ENCODE assay signal across 14 cellular contexts in the genomic region with DNA sequence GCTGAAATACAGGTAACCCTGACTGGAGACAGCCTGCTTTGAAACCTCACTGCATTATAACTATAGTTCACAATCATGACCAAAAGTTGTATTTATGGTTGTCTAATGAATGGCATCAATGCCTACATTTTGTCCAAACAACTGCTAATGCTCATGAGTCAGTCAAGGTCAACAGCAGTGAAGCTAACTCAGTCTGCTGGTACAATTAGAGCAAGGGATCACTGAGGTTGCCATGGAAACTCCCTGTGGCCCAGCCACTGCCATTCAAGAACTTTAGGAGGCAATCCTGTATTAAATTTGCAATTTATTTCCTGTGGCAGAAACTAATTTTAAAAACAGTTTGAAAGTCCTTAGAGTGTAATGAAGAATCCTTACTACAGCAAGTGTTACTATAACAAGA.
DNase-seq lines count a peak whose midpoint lies in the region; ATAC-seq, FAIRE-seq and TF ChIP-seq lines count a peak whose summit lies in the region.
"Had no signal": no experiment of that assay in that cellular context is flagged by ENCODE, and none has a peak within 500 bp of the region (broad histone marks: within the 10 kb centered on the region; RNA-seq: fewer than 3 reads in every experiment).

No MANE protein-coding gene starts in this region.

- H3K9me3 Mint-ChIP-seq in activated CD4-positive, alpha-beta T cell treated with anti-CD3 and anti-CD28 coated beads for 36 hours (ENCODE audit: low read depth), result no peaks in the 10 kb centered on the region

- no peaks in the 10 kb centered on the region for H3K27me3 ChIP-seq in K562 (ENCODE audit: control insufficient read depth in 2 of 2, insufficient read depth in 2 of 2, low read length in 2 of 2)
- H3K27me3 ChIP-seq: left lung had no signal

- no peak overlapping the region for H3K4me3 ChIP-seq in K562
- H3K4me3 ChIP-seq: left lung had no signal

- H3K27me3 Mint-ChIP-seq in activated CD4-positive, alpha-beta T cell treated with anti-CD3 and anti-CD28 coated beads for 36 hours, result no peaks in the 10 kb centered on the region

- no peak for ATAC-seq in K562
- no peak for ATAC-seq in activated CD4-positive, alpha-beta T cell treated with anti-CD3 and anti-CD28 coated beads for 36 hours
- no peak for ATAC-seq in HG02938 (IDR thresholded peaks at IDR 0.05; ENCODE audit: unreplicated experiment)
- no peak for ATAC-seq in HG02885 (IDR thresholded peaks at IDR 0.05; ENCODE audit: poor library complexity, unreplicated experiment)
- ATAC-seq: left lung had no signal

- no peaks in the 10 kb centered on the region for H3K4me1 Mint-ChIP-seq in activated CD4-positive, alpha-beta T cell treated with anti-CD3 and anti-CD28 coated beads for 36 hours

- H4K20me1 ChIP-seq in K562 (replicated peaks; ENCODE audit: control insufficient read depth, insufficient read depth, low read length), result no peaks in the 10 kb centered on the region

- TF ChIP-seq CTCF in D721Med (IDR thresholded peaks at IDR 0.05; ENCODE audit: insufficient read depth, missing control alignments) (no peak), K562 (IDR thresholded peaks at IDR 0.05 in 2 of 3, conservative IDR thresholded peaks at IDR 0.05 in 1 of 3; ENCODE audit: insufficient read depth in 2 of 3, low read depth in 1 of 3, low read length in 3 of 3) (no peak), RWPE1 (conservative IDR thresholded peaks at IDR 0.05; ENCODE audit: low read depth) (no peak)

- no peak for TF ChIP-seq POLR2A in K562 (conservative IDR thresholded peaks at IDR 0.05)

- no peak overlapping the region for H3K9ac ChIP-seq in K562 (ENCODE audit: insufficient read depth in 1 of 2, low read depth in 2 of 2, low read length in 2 of 2)

- DNase-seq in D721Med (ENCODE audit: insufficient read length, low spot score), result no peak
- peak; percentile 88 for DNase-seq in LHCN-M2 (ENCODE audit: low read depth)
- DNase-seq in K562 (ENCODE audit: extremely low read depth in 1 of 4, low spot score in 3 of 4), result no peak
- no peak for DNase-seq in activated CD4-positive, alpha-beta T cell treated with anti-CD3 and anti-CD28 coated beads for 36 hours
- no peak for DNase-seq in RWPE1 (ENCODE audit: low spot score)
- DNase-seq: amniotic stem cell, Calu3, left lung, posterior cingulate gyrus had no signal

- no peaks in the 10 kb centered on the region for H3K79me2 ChIP-seq in K562 (ENCODE audit: control insufficient read depth, insufficient read depth, low read length)

- H2AFZ ChIP-seq in K562 (ENCODE audit: low read depth, low read length), result no peak overlapping the region

- CTCF ChIA-PET in K562 (lab: Yijun Ruan, JAX; ENCODE audit: low intra/inter-chr PET ratio) (no interaction called here), RWPE1 (lab: Yijun Ruan, JAX) (no interaction called here)
- CTCF ChIA-PET in activated CD4-positive, alpha-beta T cell treated with anti-CD3 and anti-CD28 coated beads for 36 hours (lab: Charles Lee), result interaction anchor here (1.2 kb wide), 1 partner anchor 9 kb away, joined by 4 read pairs; no protein-coding TSS in a partner anchor

- H3K4me2 ChIP-seq in K562 (ENCODE audit: insufficient read depth, low read length), result no peak overlapping the region

- no peaks in the 10 kb centered on the region for H3K4me1 ChIP-seq in K562 (replicated peaks in 1 of 2; ENCODE audit: control insufficient read depth in 2 of 2, insufficient read depth in 2 of 2, low read length in 2 of 2)
- H3K4me1 ChIP-seq: left lung had no signal

- intact Hi-C loops in K562 (cut with micrococcal nuclease), result no loop called here
- intact Hi-C loops in activated CD4-positive, alpha-beta T cell treated with anti-CD3 and anti-CD28 coated beads for 36 hours (cut with DNase I, micrococcal nuclease), result no loop called here

- no peaks in the 10 kb centered on the region for H3K9me1 ChIP-seq in K562 (ENCODE audit: control insufficient read depth, insufficient read depth, low read length)

- no peaks in the 10 kb centered on the region for H3K9me3 ChIP-seq in K562 (replicated peaks; ENCODE audit: control insufficient read depth, insufficient read depth, low read depth, low read length)
- H3K9me3 ChIP-seq: left lung had no signal

- FAIRE-seq in D721Med (lab: Jason Lieb, UNC) (peak; percentile 66), K562 (lab: Jason Lieb, UNC) (no peak), islet of Langerhans (lab: Jason Lieb, UNC) (peak; percentile 83)
- FAIRE-seq: GM18507 had no signal

- peaks cover 1% of the 10 kb centered on the region for H3K36me3 Mint-ChIP-seq in activated CD4-positive, alpha-beta T cell treated with anti-CD3 and anti-CD28 coated beads for 36 hours (ENCODE audit: low read depth)

- H3K27ac Mint-ChIP-seq in activated CD4-positive, alpha-beta T cell treated with anti-CD3 and anti-CD28 coated beads for 36 hours, result no peak overlapping the region

- H3K27ac ChIP-seq in K562 (ENCODE audit: extremely low read depth, low read depth, low read length) (no peak overlapping the region), RWPE1 (no peak overlapping the region)
- H3K27ac ChIP-seq: epithelial cell of prostate, left lung had no signal

- no peaks in the 10 kb centered on the region for H3K36me3 ChIP-seq in K562 (ENCODE audit: control insufficient read depth, insufficient read depth, low read length)
- H3K36me3 ChIP-seq: left lung had no signal

- no TSS peak for BruUV-seq in K562 (replicated peaks; lab: Mats Ljungman, UMichigan)

- POLR2A ChIA-PET in K562 (lab: Yijun Ruan, JAX) (no interaction called here), RWPE1 (lab: Yijun Ruan, JAX; ENCODE audit: low non-redundant PET) (no interaction called here)
- POLR2A ChIA-PET in activated CD4-positive, alpha-beta T cell treated with anti-CD3 and anti-CD28 coated beads for 36 hours (lab: Charles Lee), result no interaction called here

- in situ Hi-C loops in K562 (cut with MboI), result no loop called here

- H3K4me3 Mint-ChIP-seq in activated CD4-positive, alpha-beta T cell treated with anti-CD3 and anti-CD28 coated beads for 36 hours, result no peak overlapping the region

- TF ChIP-seq EP300 in K562 (IDR thresholded peaks at IDR 0.05; ENCODE audit: low read length), result no peak

- TF ChIP-seq RAD21 in K562 (CRISPR knock-in tag; conservative IDR thresholded peaks at IDR 0.05 in 1 of 2, IDR thresholded peaks at IDR 0.05 in 1 of 2), result no peak

TF ChIP-seq in K562, 482 proteins besides CTCF, POLR2A, EP300 and RAD21:
- TF ChIP-seq RFX1 (IDR thresholded peaks at IDR 0.05) (peak; percentile 79), ZBTB1 (CRISPR knock-in tag; IDR thresholded peaks at IDR 0.05; ENCODE audit: borderline replicate concordance, low read depth) (no peak)
- TF ChIP-seq, protein P1, sequence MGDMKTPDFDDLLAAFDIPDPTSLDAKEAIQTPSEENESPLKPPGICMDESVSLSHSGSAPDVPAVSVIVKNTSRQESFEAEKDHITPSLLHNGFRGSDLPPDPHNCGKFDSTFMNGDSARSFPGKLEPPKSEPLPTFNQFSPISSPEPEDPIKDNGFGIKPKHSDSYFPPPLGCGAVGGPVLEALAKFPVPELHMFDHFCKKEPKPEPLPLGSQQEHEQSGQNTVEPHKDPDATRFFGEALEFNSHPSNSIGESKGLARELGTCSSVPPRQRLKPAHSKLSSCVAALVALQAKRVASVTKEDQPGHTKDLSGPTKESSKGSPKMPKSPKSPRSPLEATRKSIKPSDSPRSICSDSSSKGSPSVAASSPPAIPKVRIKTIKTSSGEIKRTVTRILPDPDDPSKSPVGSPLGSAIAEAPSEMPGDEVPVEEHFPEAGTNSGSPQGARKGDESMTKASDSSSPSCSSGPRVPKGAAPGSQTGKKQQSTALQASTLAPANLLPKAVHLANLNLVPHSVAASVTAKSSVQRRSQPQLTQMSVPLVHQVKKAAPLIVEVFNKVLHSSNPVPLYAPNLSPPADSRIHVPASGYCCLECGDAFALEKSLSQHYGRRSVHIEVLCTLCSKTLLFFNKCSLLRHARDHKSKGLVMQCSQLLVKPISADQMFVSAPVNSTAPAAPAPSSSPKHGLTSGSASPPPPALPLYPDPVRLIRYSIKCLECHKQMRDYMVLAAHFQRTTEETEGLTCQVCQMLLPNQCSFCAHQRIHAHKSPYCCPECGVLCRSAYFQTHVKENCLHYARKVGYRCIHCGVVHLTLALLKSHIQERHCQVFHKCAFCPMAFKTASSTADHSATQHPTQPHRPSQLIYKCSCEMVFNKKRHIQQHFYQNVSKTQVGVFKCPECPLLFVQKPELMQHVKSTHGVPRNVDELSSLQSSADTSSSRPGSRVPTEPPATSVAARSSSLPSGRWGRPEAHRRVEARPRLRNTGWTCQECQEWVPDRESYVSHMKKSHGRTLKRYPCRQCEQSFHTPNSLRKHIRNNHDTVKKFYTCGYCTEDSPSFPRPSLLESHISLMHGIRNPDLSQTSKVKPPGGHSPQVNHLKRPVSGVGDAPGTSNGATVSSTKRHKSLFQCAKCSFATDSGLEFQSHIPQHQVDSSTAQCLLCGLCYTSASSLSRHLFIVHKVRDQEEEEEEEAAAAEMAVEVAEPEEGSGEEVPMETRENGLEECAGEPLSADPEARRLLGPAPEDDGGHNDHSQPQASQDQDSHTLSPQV (IDR thresholded peaks at IDR 0.05), result no peak
